ENCODE assay signal across 7 cellular contexts in the genomic region with DNA sequence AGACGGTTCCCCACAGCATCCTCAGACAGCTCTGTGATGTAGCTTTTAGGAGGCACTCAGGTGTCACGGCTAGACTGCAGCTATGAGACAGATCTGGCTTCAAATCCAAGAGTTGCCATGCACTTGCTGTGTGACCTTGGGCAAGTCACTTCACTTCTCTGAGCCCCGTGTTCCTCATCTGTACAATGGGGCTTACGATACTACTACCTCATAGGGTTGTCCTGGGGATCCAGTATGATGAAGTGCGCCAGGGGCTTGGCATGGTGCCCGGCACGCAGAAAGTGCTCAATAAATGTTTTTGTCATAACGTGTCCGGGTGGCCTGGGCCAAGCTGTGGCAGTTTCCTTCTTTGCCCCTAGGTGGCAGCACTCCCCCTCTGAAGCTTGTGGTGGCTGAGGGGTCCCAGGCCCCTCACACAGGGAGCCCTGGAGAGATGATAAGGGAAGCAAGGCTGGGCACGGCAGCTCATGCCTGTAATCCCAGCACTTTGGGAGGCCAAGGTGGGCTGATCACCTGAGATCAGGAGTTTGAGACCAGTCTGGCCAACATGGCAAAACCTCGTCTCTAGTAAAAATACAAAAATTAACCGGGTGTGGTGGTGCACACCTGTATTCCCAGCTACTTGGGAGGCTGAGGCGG. TPM values are rescaled to one million over a fixed set of nuclear protein-coding genes. Genes with fewer than 3 reads are reported as not detected.
DNase-seq lines count a peak whose midpoint lies in the region; ATAC-seq and TF ChIP-seq lines count a peak whose summit lies in the region.

No MANE protein-coding gene starts in this region.

- H3K4me3 Mint-ChIP-seq in activated naive CD4-positive, alpha-beta T cell treated with anti-CD3 and anti-CD28 coated beads for 36 hours, result no peak overlapping the region

- CTCF ChIA-PET in activated naive CD4-positive, alpha-beta T cell treated with anti-CD3 and anti-CD28 coated beads for 36 hours (lab: Charles Lee), result interaction anchor here (0.6 to 4.3 kb wide), 29 partner anchors 9 to 386 kb away, joined by 3 to 25 read pairs (median 4); a partner anchor contains a TSS

- no peak overlapping the region for H3K27ac Mint-ChIP-seq in activated naive CD4-positive, alpha-beta T cell treated with anti-CD3 and anti-CD28 coated beads for 36 hours

- H3K9me3 ChIP-seq in Peyer's patch, result no peaks in the 10 kb centered on the region
- no peaks in the 10 kb centered on the region for H3K9me3 ChIP-seq in heart right ventricle
- no peaks in the 10 kb centered on the region for H3K9me3 ChIP-seq in spleen

- TF ChIP-seq POLR2A in Peyer's patch (IDR thresholded peaks at IDR 0.05) (no peak), spleen (IDR thresholded peaks at IDR 0.05) (no peak)

- TF ChIP-seq CTCF in GM13977 (IDR thresholded peaks at IDR 0.05; ENCODE audit: extremely low read depth, insufficient read depth, missing control alignments), result peak; percentile 76
- peak; percentile 59 to 85 (median 83) for TF ChIP-seq CTCF in Peyer's patch (IDR thresholded peaks at IDR 0.05)
- TF ChIP-seq CTCF in heart right ventricle (IDR thresholded peaks at IDR 0.05), result peak; percentile 59 to 85 (median 80)
- peak; percentile 70 to 92 (median 84) for TF ChIP-seq CTCF in spleen (IDR thresholded peaks at IDR 0.05 in 8 of 11, conservative IDR thresholded peaks at IDR 0.05 in 3 of 11)

- H3K4me1 ChIP-seq in Peyer's patch (peaks cover 0 to 47% (median 3%) of the 10 kb centered on the region in 4 donors), heart right ventricle (peaks cover 10 to 57% (median 43%) of the 10 kb centered on the region in 9 donors), spleen (peaks cover 5 to 36% (median 18%) of the 10 kb centered on the region in 6 donors)

- no peak overlapping the region for H3K4me3 ChIP-seq in Peyer's patch
- no peak overlapping the region for H3K4me3 ChIP-seq in heart right ventricle
- no peak overlapping the region for H3K4me3 ChIP-seq in spleen

- H3K27me3 ChIP-seq in Peyer's patch (no peaks in the 10 kb centered on the region), heart right ventricle (no peaks in the 10 kb centered on the region), spleen (replicated peaks in 1 of 7) (no peaks in the 10 kb centered on the region)

- peak; percentile 74 for DNase-seq in GM13977 (ENCODE audit: low spot score)
- peak; percentile 34 to 72 (median 66) for DNase-seq in Peyer's patch
- peak; percentile 60 for DNase-seq in activated naive CD4-positive, alpha-beta T cell treated with anti-CD3 and anti-CD28 coated beads for 36 hours
- peak; percentile 40 to 43 for DNase-seq in heart right ventricle
- peak; percentile 79 for DNase-seq in spleen
- no peak for DNase-seq in DMS114 treated with DMSO at 0.1 percent for 48 hours (lab: John Stamatoyannopoulos, UW; ENCODE audit: unreplicated experiment)
- no peak for DNase-seq in cerebellum (ENCODE audit: low spot score)

- H3K9me3 Mint-ChIP-seq in activated naive CD4-positive, alpha-beta T cell treated with anti-CD3 and anti-CD28 coated beads for 36 hours, result no peaks in the 10 kb centered on the region

- H3K27ac ChIP-seq in Peyer's patch (peak overlapping the region in 1 of 4 donors; percentile 14), heart right ventricle (peak overlapping the region in 6 of 10 donors; percentile 31 to 76 (median 59)), spleen (peak overlapping the region in 6 of 8 donors; percentile 43 to 75 (median 68))

- peaks cover 10% of the 10 kb centered on the region for H3K36me3 Mint-ChIP-seq in activated naive CD4-positive, alpha-beta T cell treated with anti-CD3 and anti-CD28 coated beads for 36 hours (ENCODE audit: low read depth)

- no peaks in the 10 kb centered on the region for H3K36me3 ChIP-seq in Peyer's patch
- peaks cover 0 to 9% (median 0%) of the 10 kb centered on the region in 9 donors for H3K36me3 ChIP-seq in heart right ventricle
- peaks cover 0 to 37% (median 11%) of the 10 kb centered on the region in 6 donors for H3K36me3 ChIP-seq in spleen

- H3K27me3 Mint-ChIP-seq in activated naive CD4-positive, alpha-beta T cell treated with anti-CD3 and anti-CD28 coated beads for 36 hours (ENCODE audit: low read depth), result no peaks in the 10 kb centered on the region

- peak in 4 of 8 donors; percentile 25 to 48 (median 34) for ATAC-seq in heart right ventricle

- 73 to 76% methylated on average over 13 of the region's 13 CpGs for WGBS in heart right ventricle, 2 donors
- WGBS in spleen, 5 donors, result 68 to 86% (median 74%) methylated on average over 9 to 13 of the region's 13 CpGs

- intact Hi-C loops in activated naive CD4-positive, alpha-beta T cell treated with anti-CD3 and anti-CD28 coated beads for 36 hours (cut with micrococcal nuclease), result loop anchor here (1.0 to 5.0 kb wide), 3 partner anchors 50 to 337 kb away; no protein-coding TSS in a partner anchor
- intact Hi-C loops in heart right ventricle (cut with DNase I), result loop anchor here in 4 of 10 donors (2.0 to 10.0 kb wide), 6 partner anchors 55 to 283 kb away; a partner anchor contains a TSS
- intact Hi-C loops in spleen (cut with DNase I; ENCODE audit: low total_unique reads), result no loop called here

- in situ Hi-C loops in GM13977 (cut with MboI; ENCODE audit: low pct_unique_long_range_greater_than_20kb, low sequenced_read_pairs, unreplicated experiment), result no loop called here

- no peaks in the 10 kb centered on the region for H3K4me1 Mint-ChIP-seq in activated naive CD4-positive, alpha-beta T cell treated with anti-CD3 and anti-CD28 coated beads for 36 hours (ENCODE audit: low read depth)

RNA-seq across cellular contexts. Expression of a gene that starts 19.1 kb away (rescaled TPM):
- total RNA-seq in Peyer's patch, result 100 to 1,000 TPM in 3 of 4 donors, 10 to 100 TPM in 1; 80.0 to 137 (median 111) TPM
- 10 to 100 TPM; 68.9 to 69.7 TPM for total RNA-seq in activated naive CD4-positive, alpha-beta T cell treated with anti-CD3 and anti-CD28 coated beads for 36 hours
- total RNA-seq in heart right ventricle, result 100 to 1,000 TPM in 6 of 10 donors, 10 to 100 TPM in 4; 88.3 to 137 (median 103) TPM
- 100 to 1,000 TPM in 1 of 2 donors, 10 to 100 TPM in 1; 87.5 to 246 TPM for polyA plus RNA-seq in heart right ventricle
- total RNA-seq in spleen, result 10 to 100 TPM; 44.9 to 79.1 (median 71.8) TPM
- 100 to 1,000 TPM in 1 of 3 donors, 10 to 100 TPM in 2; 75.0 to 118 (median 89.9) TPM for polyA plus RNA-seq in spleen
- 20.4 TPM for total RNA-seq in cerebellum

Comparison
In these comparisons a context has a peak if more than half of its experiments do, and no peak if none do; other contexts are left out.
1. DNase-seq: peak in GM13977 (single experiment), Peyer's patch (3 of 3), activated naive CD4-positive, alpha-beta T cell treated with anti-CD3 and anti-CD28 coated beads for 36 hours (single experiment), heart right ventricle (2 of 2) and spleen (single experiment); none in DMS114 treated with DMSO at 0.1 percent for 48 hours (single experiment) and cerebellum (single experiment).
2. Peak in every context shown above with its lines, with median percentiles within 50 percentile points of each other: CTCF ChIP-seq.